In genomic region chr1:220803401-220804201, GRCh38 we compare ENCODE assay signal across 8 cellular contexts. TPM values are rescaled to one million over a fixed set of nuclear protein-coding genes. Genes with fewer than 3 reads are reported as not detected.
DNase-seq lines count a peak whose midpoint lies in the region; TF ChIP-seq lines count a peak whose summit lies in the region.

No MANE protein-coding gene starts in this region.

- H3K4me3 ChIP-seq in AG04449 (ENCODE audit: low read depth, low read length) (no peak overlapping the region), GM12864 (ENCODE audit: low read depth, low read length) (no peak overlapping the region), HL-60 (replicated peaks; ENCODE audit: insufficient read depth, low read length) (no peak overlapping the region), fibroblast of the aortic adventitia (ENCODE audit: low read depth, low read length) (no peak overlapping the region)

- CTCF ChIA-PET in AG04449 (lab: Yijun Ruan, JAX): interaction anchor here (0.6 to 3.0 kb wide), 13 partner anchors 9 to 641 kb away, joined by 3 to 18 read pairs (median 4); no protein-coding TSS in a partner anchor

- DNase-seq in AG04449 (ENCODE audit: low read depth, low spot score) (no peak), GM12864 (ENCODE audit: low read depth) (no peak), HL-60 (ENCODE audit: low read depth in 1 of 2, low spot score in 1 of 2) (peak in 1 of 2 experiments; percentile 53), SKM-1 (lab: John Stamatoyannopoulos, UW; ENCODE audit: unreplicated experiment) (peak; percentile 40), fibroblast of the aortic adventitia (ENCODE audit: low read depth) (peak; percentile 51), osteocyte (ENCODE audit: extremely low spot score, unreplicated experiment) (peak; percentile 62), activated gamma-delta T cell treated with Interleukin-2 at 50 U/mL for 16 hours (no peak)
- DNase-seq in stimulated activated naive CD4-positive, alpha-beta T cell treated with Interleukin-2 at 50 U/mL for 16 hours (lab: John Stamatoyannopoulos, UW): no peak

- peak overlapping the region; percentile 43 for H3K27ac Mint-ChIP-seq in osteocyte (ENCODE audit: unreplicated experiment)

- H3K4me1 Mint-ChIP-seq in osteocyte (ENCODE audit: unreplicated experiment): peaks cover 23% of the 10 kb centered on the region

- no peaks in the 10 kb centered on the region for H3K9me3 Mint-ChIP-seq in osteocyte (ENCODE audit: unreplicated experiment)

- H3K36me3 Mint-ChIP-seq in osteocyte (ENCODE audit: unreplicated experiment): no peaks in the 10 kb centered on the region

- H3K27me3 Mint-ChIP-seq in osteocyte (ENCODE audit: unreplicated experiment): no peaks in the 10 kb centered on the region

- TF ChIP-seq CTCF in AG04449 (IDR thresholded peaks at IDR 0.05; ENCODE audit: insufficient read depth, low read length, missing control alignments): peak; percentile 42
- peak; percentile 66 for TF ChIP-seq CTCF in GM12864 (IDR thresholded peaks at IDR 0.05; ENCODE audit: low read depth, low read length, missing control alignments)
- TF ChIP-seq CTCF in HL-60 (IDR thresholded peaks at IDR 0.05; ENCODE audit: insufficient read depth, low read length): peak; percentile 80
- TF ChIP-seq CTCF in fibroblast of the aortic adventitia (IDR thresholded peaks at IDR 0.05; ENCODE audit: insufficient read depth, low read length): peak; percentile 73
- peak; percentile 78 for TF ChIP-seq CTCF in osteocyte (IDR thresholded peaks at IDR 0.05)

- H3K4me3 Mint-ChIP-seq in osteocyte (ENCODE audit: unreplicated experiment): no peak overlapping the region

- no peaks in the 10 kb centered on the region for H3K27me3 ChIP-seq in HL-60 (ENCODE audit: insufficient read depth, poor library complexity, severe bottlenecking)

- POLR2A ChIA-PET in AG04449 (lab: Yijun Ruan, JAX): no interaction called here

- no peak overlapping the region for H3K27ac ChIP-seq in HL-60 (replicated peaks)

RNA-seq across cellular contexts. Expression of gene MTARC1, which starts 16.9 kb away (rescaled TPM):
- total RNA-seq in fibroblast of the aortic adventitia (ENCODE audit: low replicate concordance): 0.72 and 4.3 TPM in 2 replicates
- 1.8 and 2.1 TPM in 2 replicates for total RNA-seq in osteocyte

RNA-seq across cellular contexts. Expression of gene MTARC2, which starts 55.5 kb away (rescaled TPM):
- 2.0 and 12.0 TPM in 2 replicates for total RNA-seq in fibroblast of the aortic adventitia (ENCODE audit: low replicate concordance)
- 25.6 and 27.9 TPM in 2 replicates for total RNA-seq in osteocyte

Comparison
In these comparisons a context has a peak if more than half of its experiments do, and no peak if none do; other contexts are left out.
1. DNase-seq: peak in SKM-1 (single experiment), fibroblast of the aortic adventitia (single experiment) and osteocyte (single experiment); none in AG04449 (single experiment), GM12864 (single experiment), activated gamma-delta T cell treated with Interleukin-2 at 50 U/mL for 16 hours (single experiment) and stimulated activated naive CD4-positive, alpha-beta T cell treated with Interleukin-2 at 50 U/mL for 16 hours (single experiment).
2. Peak in every context shown above with its lines, with median percentiles within 50 percentile points of each other: CTCF ChIP-seq.